Comparison of ENCODE assay signal across 19 cellular contexts in the genomic region with DNA sequence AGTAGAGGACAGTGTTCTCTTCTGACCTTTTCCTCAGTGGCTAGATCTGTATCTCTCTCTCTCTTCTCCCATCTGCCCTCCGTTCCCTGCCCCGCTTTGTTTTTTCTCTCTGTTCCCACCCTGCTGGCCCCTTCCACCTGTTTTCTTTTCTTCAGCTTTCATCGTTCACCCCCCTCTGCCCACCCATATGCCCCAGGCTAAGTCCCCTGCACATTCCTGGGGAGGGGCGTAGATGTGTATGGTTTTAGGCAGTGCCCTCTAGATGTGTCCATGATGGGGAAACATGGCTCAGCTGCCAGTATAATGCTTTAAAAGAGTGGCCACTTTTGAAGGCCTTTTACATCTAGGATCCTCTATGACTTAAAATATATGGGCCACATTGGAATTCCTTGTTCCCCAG. TPM values are rescaled to one million over a fixed set of nuclear protein-coding genes. Genes with fewer than 3 reads are reported as not detected.
"Had no signal": no experiment of that assay in that cellular context is flagged by ENCODE, and none has a peak within 500 bp of the region (broad histone marks: within the 10 kb centered on the region; RNA-seq: fewer than 3 reads in every experiment).

No MANE protein-coding gene starts in this region.

- DNase-seq: effector memory CD4-positive, alpha-beta T cell; foreskin melanocyte; heart left ventricle; hippocampal formation; kidney glomerular epithelial cell; naive thymus-derived CD8-positive, alpha-beta T cell; ovary; right cardiac atrium; spleen; stimulated activated CD4-positive, alpha-beta T cell treated with anti-CD3 and anti-CD28 coated beads, Interleukin-15, amount 100 ng/mL, for 24 hours; stimulated activated CD4-positive, alpha-beta T cell treated with anti-CD3 and anti-CD28 coated beads, Interleukin-1b, Interleukin-23, amount 100 ng/mL, for 48 hours; stimulated activated CD4-positive, alpha-beta T cell treated with anti-CD3 and anti-CD28 coated beads, Interleukin-4, amount 100 ng/mL, for 24 hours; testis; upper lobe of right lung had no signal

- H3K27me3 ChIP-seq: heart left ventricle, ovary, testis, tibial nerve, upper lobe of right lung, vagina had no signal

- H3K27ac Mint-ChIP-seq: naive thymus-derived CD8-positive, alpha-beta T cell; stimulated activated memory B cell treated with anti-CD40 and anti-IgM and Interleukin-4, amounts not matched to agents 10 μg/mL and 1 μg/mL and 100 μg/mL, for 72 hours; stimulated activated naive CD8-positive, alpha-beta T cell treated with anti-CD3 and anti-CD28 coated beads, Interleukin-15, Interleukin-2, amounts not matched to agents 100 ng/mL and 50 ng/mL, for 24 hours had no signal

- H3K4me1 ChIP-seq: heart left ventricle, spleen, testis, tibial nerve, upper lobe of right lung, vagina had no signal

- H3K9me3 ChIP-seq: heart left ventricle, ovary, spleen, testis, tibial nerve, upper lobe of right lung, vagina had no signal

- H3K4me3 ChIP-seq: heart left ventricle, ovary, spleen, testis, tibial nerve, upper lobe of right lung, vagina had no signal

- H3K9me3 Mint-ChIP-seq: stimulated activated memory B cell treated with anti-CD40 and anti-IgM and Interleukin-4, amounts not matched to agents 10 μg/mL and 1 μg/mL and 100 μg/mL, for 72 hours; stimulated activated naive CD8-positive, alpha-beta T cell treated with anti-CD3 and anti-CD28 coated beads, Interleukin-15, Interleukin-2, amounts not matched to agents 100 ng/mL and 50 ng/mL, for 24 hours had no signal

- H3K27ac ChIP-seq: heart left ventricle, ovary, spleen, testis, tibial nerve, upper lobe of right lung, vagina had no signal

- H3K4me3 Mint-ChIP-seq: naive thymus-derived CD8-positive, alpha-beta T cell; stimulated activated memory B cell treated with anti-CD40 and anti-IgM and Interleukin-4, amounts not matched to agents 10 μg/mL and 1 μg/mL and 100 μg/mL, for 72 hours; stimulated activated naive CD8-positive, alpha-beta T cell treated with anti-CD3 and anti-CD28 coated beads, Interleukin-15, Interleukin-2, amounts not matched to agents 100 ng/mL and 50 ng/mL, for 24 hours had no signal

- H3K36me3 Mint-ChIP-seq: naive thymus-derived CD8-positive, alpha-beta T cell; stimulated activated memory B cell treated with anti-CD40 and anti-IgM and Interleukin-4, amounts not matched to agents 10 μg/mL and 1 μg/mL and 100 μg/mL, for 72 hours had no signal

- H3K36me3 ChIP-seq: heart left ventricle, ovary, spleen, tibial nerve, upper lobe of right lung, vagina had no signal

- H3K4me1 Mint-ChIP-seq: naive thymus-derived CD8-positive, alpha-beta T cell; stimulated activated memory B cell treated with anti-CD40 and anti-IgM and Interleukin-4, amounts not matched to agents 10 μg/mL and 1 μg/mL and 100 μg/mL, for 72 hours had no signal

- H3K27me3 Mint-ChIP-seq: stimulated activated naive CD8-positive, alpha-beta T cell treated with anti-CD3 and anti-CD28 coated beads, Interleukin-15, Interleukin-2, amounts not matched to agents 100 ng/mL and 50 ng/mL, for 24 hours had no signal

RNA-seq across cellular contexts. Expression of a gene that starts 13.6 kb away (rescaled TPM):
- polyA plus RNA-seq: neural cell had no signal
